9 cellular contexts compared by ENCODE assay signal in genomic region chr11:35066783-35067476, GRCh38.
DNase-seq lines count a peak whose midpoint lies in the region; ATAC-seq and TF ChIP-seq lines count a peak whose summit lies in the region.
"Had no signal": no experiment of that assay in that cellular context is flagged by ENCODE, and none has a peak within 500 bp of the region (broad histone marks: within the 10 kb centered on the region; RNA-seq: fewer than 3 reads in every experiment).

No MANE protein-coding gene starts in this region.

- peak overlapping the region; percentile 34 to 85 (median 62) for H3K4me2 ChIP-seq in BLaER1 treated with 17β-estradiol and CSF1 and Interleukin-3, amounts not matched to agents 10 nM and 100 nM

- TF ChIP-seq CTCF in foreskin keratinocyte (conservative IDR thresholded peaks at IDR 0.05), result no peak

- H3K4me1 ChIP-seq in BLaER1 treated with 17β-estradiol and CSF1 and Interleukin-3, amounts not matched to agents 10 nM and 100 nM, result peaks cover 12 to 66% (median 42%) of the 10 kb centered on the region in 10 experiments
- no peaks in the 10 kb centered on the region for H3K4me1 ChIP-seq in foreskin keratinocyte

- peak overlapping the region; percentile 52 for H3K27ac Mint-ChIP-seq in activated CD4-positive, alpha-beta memory T cell treated with anti-CD3 and anti-CD28 coated beads for 36 hours

- peaks cover 20% of the 10 kb centered on the region for H3K36me3 Mint-ChIP-seq in activated CD4-positive, alpha-beta memory T cell treated with anti-CD3 and anti-CD28 coated beads for 36 hours

- no peak overlapping the region for H3K4me3 ChIP-seq in BLaER1 treated with 17β-estradiol and CSF1 and Interleukin-3, amounts not matched to agents 10 nM and 100 nM
- H3K4me3 ChIP-seq: MG63 had no signal

- H3K4me1 Mint-ChIP-seq in activated CD4-positive, alpha-beta memory T cell treated with anti-CD3 and anti-CD28 coated beads for 36 hours (ENCODE audit: low read depth), result peaks cover 36% of the 10 kb centered on the region

- ATAC-seq in GM19351 (IDR thresholded peaks at IDR 0.05; ENCODE audit: unreplicated experiment), result peak; percentile 98
- ATAC-seq in HG03135 (IDR thresholded peaks at IDR 0.05; ENCODE audit: unreplicated experiment), result peak; percentile 78
- no peak for ATAC-seq in foreskin keratinocyte

- H3K9ac ChIP-seq in BLaER1 treated with 17β-estradiol and CSF1 and Interleukin-3, amounts not matched to agents 10 nM and 100 nM, result peak overlapping the region in 5 of 11 experiments; percentile 2 to 34 (median 11); a peak in 5 of 22 replicates

- CTCF ChIA-PET in activated CD4-positive, alpha-beta memory T cell treated with anti-CD3 and anti-CD28 coated beads for 36 hours (lab: Charles Lee), result interaction anchor here (0.6 to 1.6 kb wide), 7 partner anchors 9 to 170 kb away, joined by 3 to 4 read pairs (median 3); partner anchors contain the start of gene CD44

- POLR2A ChIA-PET in activated CD4-positive, alpha-beta memory T cell treated with anti-CD3 and anti-CD28 coated beads for 36 hours (lab: Charles Lee), result interaction anchor here (0.7 to 3.0 kb wide), 5 partner anchors 9 to 169 kb away, joined by 3 to 8 read pairs (median 4); partner anchors contain the start of gene CD44

- H3K9me3 Mint-ChIP-seq in activated CD4-positive, alpha-beta memory T cell treated with anti-CD3 and anti-CD28 coated beads for 36 hours, result peaks cover 17% of the 10 kb centered on the region

- peaks cover 26 to 92% (median 77%) of the 10 kb centered on the region in 11 experiments for H3K9me3 ChIP-seq in BLaER1 treated with 17β-estradiol and CSF1 and Interleukin-3, amounts not matched to agents 10 nM and 100 nM (replicated peaks in 1 of 11)

- H4K20me1 ChIP-seq in BLaER1 treated with 17β-estradiol and CSF1 and Interleukin-3, amounts not matched to agents 10 nM and 100 nM, result no peaks in the 10 kb centered on the region

- peak overlapping the region; percentile 7 to 76 (median 56); a peak in 19 of 22 replicates for H3K27ac ChIP-seq in BLaER1 treated with 17β-estradiol and CSF1 and Interleukin-3, amounts not matched to agents 10 nM and 100 nM
- H3K27ac ChIP-seq in foreskin keratinocyte, result no peak overlapping the region

- H3K27me3 Mint-ChIP-seq in activated CD4-positive, alpha-beta memory T cell treated with anti-CD3 and anti-CD28 coated beads for 36 hours, result no peaks in the 10 kb centered on the region

- intact Hi-C loops in activated CD4-positive, alpha-beta memory T cell treated with anti-CD3 and anti-CD28 coated beads for 36 hours (cut with micrococcal nuclease), result loop anchor here (1.0 to 2.0 kb wide), 5 partner anchors 10 to 54 kb away; no protein-coding TSS in a partner anchor

- H3K27me3 ChIP-seq in BLaER1 treated with 17β-estradiol and CSF1 and Interleukin-3, amounts not matched to agents 10 nM and 100 nM, result no peaks in the 10 kb centered on the region
- H3K27me3 ChIP-seq in foreskin keratinocyte, result no peaks in the 10 kb centered on the region
- H3K27me3 ChIP-seq: MG63 had no signal

- DNase-seq in activated CD4-positive, alpha-beta memory T cell treated with anti-CD3 and anti-CD28 coated beads for 36 hours, result peak; percentile 74
- DNase-seq in EL (no peak), T-helper 9 cell (no peak), NCI-H1048 (lab: John Stamatoyannopoulos, UW) (no peak), foreskin keratinocyte (no peak)
- DNase-seq: MG63 had no signal

- peaks cover 0 to 37% (median 13%) of the 10 kb centered on the region in 11 experiments; a peak in 12 of 22 replicates for H3K36me3 ChIP-seq in BLaER1 treated with 17β-estradiol and CSF1 and Interleukin-3, amounts not matched to agents 10 nM and 100 nM

- H3K4me3 Mint-ChIP-seq in activated CD4-positive, alpha-beta memory T cell treated with anti-CD3 and anti-CD28 coated beads for 36 hours, result no peak overlapping the region
